Comparison of ENCODE assay signal across 10 cellular contexts in genomic region chr19:35051268-35051667, GRCh38. TPM values are rescaled to one million over a fixed set of nuclear protein-coding genes. Genes with fewer than 3 reads are reported as not detected.
DNase-seq lines count a peak whose midpoint lies in the region; ATAC-seq, FAIRE-seq and TF ChIP-seq lines count a peak whose summit lies in the region.
"Not testable (repeated sequence)": the region's sequence is repeated elsewhere in the genome, so short reads cannot be mapped to it uniquely, and the experiment has no call there.
"Had no signal": no experiment of that assay in that cellular context is flagged by ENCODE, and none has a peak within 500 bp of the region (broad histone marks: within the 10 kb centered on the region; RNA-seq: fewer than 3 reads in every experiment).

No MANE protein-coding gene starts in this region.

- H3K4me3 ChIP-seq in HEK293 (ENCODE audit: low read depth, low read length); K562; HepG2 (replicated peaks in 1 of 3; ENCODE audit: insufficient read depth in 1 of 3, low read depth in 2 of 3, low read length in 3 of 3); gastrocnemius medialis: not testable (repeated sequence)

- CTCF ChIA-PET in HEK293 (lab: Yijun Ruan, JAX): interaction anchor here (0.6 to 9.6 kb wide), 7 partner anchors 6 to 85 kb away, joined by 3 to 193 read pairs (median 5); partner anchors contain the start of gene HPN
- CTCF ChIA-PET in K562 (lab: Yijun Ruan, JAX; ENCODE audit: low intra/inter-chr PET ratio); HepG2 (lab: Yijun Ruan, JAX; ENCODE audit: low intra/inter-chr PET ratio, low total read pairs): not testable (repeated sequence)

- H3K9me3 ChIP-seq in HEK293 (ENCODE audit: control insufficient read depth, insufficient read depth, low read depth, low read length); K562 (replicated peaks; ENCODE audit: control insufficient read depth, insufficient read depth, low read depth, low read length); HepG2 (ENCODE audit: low read length); gastrocnemius medialis: not testable (repeated sequence)

- H3K79me2 ChIP-seq in K562 (ENCODE audit: control insufficient read depth, insufficient read depth, low read length): not testable (repeated sequence)
- H3K79me2 ChIP-seq in HepG2 (ENCODE audit: insufficient read depth, low read length): peaks cover 13% of the 10 kb centered on the region

- not testable (repeated sequence) for H3K9me1 ChIP-seq in K562 (ENCODE audit: control insufficient read depth, insufficient read depth, low read length)

- TF ChIP-seq RAD21 in K562 (CRISPR knock-in tag; conservative IDR thresholded peaks at IDR 0.05 in 1 of 2, IDR thresholded peaks at IDR 0.05 in 1 of 2); HepG2 (CRISPR knock-in tag; IDR thresholded peaks at IDR 0.05): not testable (repeated sequence)

- not testable (repeated sequence) for H3K36me3 ChIP-seq in HEK293 (ENCODE audit: control insufficient read depth in 2 of 2, insufficient read depth in 1 of 2, low read length in 2 of 2); K562 (ENCODE audit: control insufficient read depth, insufficient read depth, low read length); gastrocnemius medialis
- peaks cover 24 to 48% of the 10 kb centered on the region in 2 experiments; a peak in 4 of 5 replicates for H3K36me3 ChIP-seq in HepG2 (replicated peaks in 1 of 2; ENCODE audit: control insufficient read depth in 1 of 2, insufficient read depth in 2 of 2, low read length in 2 of 2)

- H3K27ac ChIP-seq in HEK293 (ENCODE audit: extremely low read depth, low read depth, low read length); K562 (ENCODE audit: extremely low read depth, low read depth, low read length); HepG2 (ENCODE audit: extremely low read length, insufficient read depth, low read length): not testable (repeated sequence)
- H3K27ac ChIP-seq in gastrocnemius medialis: peak overlapping the region; percentile 97 to 98 (median 98)
- peak overlapping the region; percentile 13 for H3K27ac ChIP-seq in temporal lobe (ENCODE audit: low read depth, low read length)

- not testable (repeated sequence) for DNase-seq in K562 (ENCODE audit: extremely low read depth in 1 of 4, low spot score in 3 of 4); HepG2 (ENCODE audit: low spot score); gastrocnemius medialis

- 37% methylated on average over 4 of the region's 4 CpGs for WGBS in K562 (ENCODE audit: insufficient coverage, low coverage, missing lambda C conversion rate)
- 100% methylated on average over 4 of the region's 4 CpGs for WGBS in HepG2 (ENCODE audit: low lambda C conversion rate)

- POLR2A ChIA-PET in HEK293 (lab: Yijun Ruan, JAX): interaction anchor here (1.7 kb wide), 1 partner anchor 73 kb away, joined by 5 read pairs; no protein-coding TSS in a partner anchor
- POLR2A ChIA-PET in K562 (lab: Yijun Ruan, JAX): interaction anchor here (0.6 kb wide), 1 partner anchor 215 kb away, joined by 3 read pairs; no protein-coding TSS in a partner anchor
- POLR2A ChIA-PET in HepG2 (lab: Yijun Ruan, JAX): interaction anchor here (3.2 kb wide), 1 partner anchor 9 kb away, joined by 8 read pairs; the partner anchor contains the start of gene HPN

- H3K4me2 ChIP-seq in K562 (ENCODE audit: insufficient read depth, low read length); HepG2 (ENCODE audit: low read depth, low read length): not testable (repeated sequence)

- intact Hi-C loops in K562 (cut with micrococcal nuclease); gastrocnemius medialis (cut with DNase I; ENCODE audit: low total_unique reads): not testable (repeated sequence)
- intact Hi-C loops in HepG2 (cut with micrococcal nuclease; ENCODE audit: unreplicated experiment): loop anchor here (2.0 kb wide), 1 partner anchor 76 kb away; no protein-coding TSS in a partner anchor

- TF ChIP-seq EP300 in K562 (IDR thresholded peaks at IDR 0.05; ENCODE audit: low read length); HepG2 (IDR thresholded peaks at IDR 0.05; ENCODE audit: low read depth in 2 of 2, low read length in 2 of 2); HepG2 (CRISPR knock-in tag; IDR thresholded peaks at IDR 0.05; ENCODE audit: borderline replicate concordance): not testable (repeated sequence)

- not testable (repeated sequence) for FAIRE-seq in K562 (lab: Jason Lieb, UNC); HepG2 (lab: Jason Lieb, UNC)

- H4K20me1 ChIP-seq in K562 (replicated peaks; ENCODE audit: control insufficient read depth, insufficient read depth, low read length): not testable (repeated sequence)
- H4K20me1 ChIP-seq in HepG2 (ENCODE audit: insufficient read depth, low read length): peaks cover 60% of the 10 kb centered on the region; the same call in 1 of the 2 replicates

- H3K27me3 ChIP-seq in K562 (ENCODE audit: control insufficient read depth in 2 of 2, insufficient read depth in 2 of 2, low read length in 2 of 2); HepG2 (ENCODE audit: control insufficient read depth in 1 of 2, insufficient read depth in 2 of 2, low read length in 2 of 2); gastrocnemius medialis: not testable (repeated sequence)

- TF ChIP-seq POLR2A in K562 (conservative IDR thresholded peaks at IDR 0.05); HepG2 (IDR thresholded peaks at IDR 0.05; ENCODE audit: insufficient read depth in 1 of 2, low read depth in 2 of 2, low read length in 2 of 2); gastrocnemius medialis (IDR thresholded peaks at IDR 0.05): not testable (repeated sequence)

- peaks cover 13% of the 10 kb centered on the region; the same call in 1 of the 2 replicates for H3K4me1 ChIP-seq in HEK293 (ENCODE audit: control insufficient read depth, insufficient read depth, low read length)
- H3K4me1 ChIP-seq in K562 (replicated peaks in 1 of 2; ENCODE audit: control insufficient read depth in 2 of 2, insufficient read depth in 2 of 2, low read length in 2 of 2): not testable (repeated sequence)
- peaks cover 13% of the 10 kb centered on the region; the same call in 1 of the 2 replicates for H3K4me1 ChIP-seq in HepG2 (ENCODE audit: insufficient read depth, low read length)
- H3K4me1 ChIP-seq in gastrocnemius medialis: peaks cover 50 to 56% of the 10 kb centered on the region in 2 donors

- TF ChIP-seq CTCF in HEK293 (tag by site-specific recombination; IDR thresholded peaks at IDR 0.05); K562 (IDR thresholded peaks at IDR 0.05 in 2 of 3, conservative IDR thresholded peaks at IDR 0.05 in 1 of 3; ENCODE audit: insufficient read depth in 2 of 3, low read depth in 1 of 3, low read length in 3 of 3); HepG2 (CRISPR knock-in tag; IDR thresholded peaks at IDR 0.05); gastrocnemius medialis (IDR thresholded peaks at IDR 0.05 in 4 of 5, conservative IDR thresholded peaks at IDR 0.05 in 1 of 5): not testable (repeated sequence)

- ATAC-seq in K562, HepG2, gastrocnemius medialis: not testable (repeated sequence)

- H3K9ac ChIP-seq in K562 (ENCODE audit: insufficient read depth in 1 of 2, low read depth in 2 of 2, low read length in 2 of 2); HepG2 (ENCODE audit: insufficient read depth, low read depth, low read length): not testable (repeated sequence)

- in situ Hi-C loops in K562 (cut with MboI); HepG2 (cut with HindIII; ENCODE audit: extremely low pct_ligation_motif_present, low pct_unique_long_range_greater_than_20kb); gastrocnemius medialis (cut with MboI; ENCODE audit: low sequenced_read_pairs in 4 of 4): not testable (repeated sequence)

- H2AFZ ChIP-seq in K562 (ENCODE audit: low read depth, low read length); HepG2 (ENCODE audit: low read length): not testable (repeated sequence)

- BruUV-seq in K562 (replicated peaks; lab: Mats Ljungman, UMichigan); HepG2 (replicated peaks; lab: Mats Ljungman, UMichigan): not testable (repeated sequence)

RNA-seq across cellular contexts. Expression of gene HPN, which starts 9.7 kb away (rescaled TPM):
- 0.30 and 0.74 TPM in 2 replicates for total RNA-seq in K562 (2011; cell fraction: chromatin; rRNA removed; ENCODE audit: low replicate concordance)
- 0.26 and 0.67 TPM in 2 replicates for total RNA-seq in K562 (2011; cell fraction: nucleolus; rRNA removed)
- total RNA-seq in K562 (2011; cell fraction: nucleoplasm; rRNA removed): 0.59 and 0.99 TPM in 2 replicates
- total RNA-seq in K562 (2014; rRNA removed) (not detected in 2 replicates), K562 (2014; rRNA removed; fragmentation: Illumina TruSeq; extraction: Trizol) (not detected in 2 replicates), K562 (2015; rRNA removed; fragmentation: Illumina TruSeq; extraction: Trizol) (0.15 TPM in 1 of 2 replicates, not detected in the other), K562 (2021) (0.20 and 0.36 TPM in 2 replicates), HepG2 (2016; rRNA removed; fragmentation: Illumina TruSeq; extraction: Trizol) (23.9 and 46.7 TPM in 2 replicates), gastrocnemius medialis (10 to 100 TPM in 3 of 4 donors, 1 to 10 TPM in 1; 9.1 to 24.0 (median 17.1) TPM), temporal lobe (not detected)
- polyA plus RNA-seq in K562 (2011; rRNA removed) (0.10 and 0.11 TPM in 2 replicates), K562 (2014; fragmentation: Illumina TruSeq; extraction: Trizol) (not detected in 2 replicates), K562 (2014; fragmentation: Nextera tagmentation; extraction: Ambion mirVana) (not detected), K562 (2014; rRNA removed) (not detected in 2 replicates), HepG2 (2011; rRNA removed) (261 and 364 TPM in 2 replicates)
- polyA plus RNA-seq in K562 (2011; cell fraction: cytosol; rRNA removed): 0.09 and 0.12 TPM in 2 replicates
- polyA plus RNA-seq in K562 (2011; cell fraction: nucleus; rRNA removed): 0.63 and 1.3 TPM in 2 replicates
- 0.10 and 1.7 TPM in 2 replicates for polyA plus RNA-seq in K562 (2012)
- polyA minus RNA-seq in K562 (2011; rRNA and poly(A)+ RNA removed): not detected in 2 replicates
- not detected in 2 replicates for polyA minus RNA-seq in K562 (2011; cell fraction: cytosol; rRNA and poly(A)+ RNA removed)
- polyA minus RNA-seq in K562 (2011; cell fraction: nucleus; rRNA and poly(A)+ RNA removed): 0.27 and 0.56 TPM in 2 replicates
- total RNA-seq in HepG2 (2016; cell fraction: cytosol; rRNA removed; fragmentation: Illumina TruSeq; extraction: Trizol; ENCODE audit: low read depth): 42.7 and 50.6 TPM in 2 replicates
- total RNA-seq in HepG2 (2016; cell fraction: insoluble cytoplasmic fraction; rRNA removed; fragmentation: Illumina TruSeq; extraction: Trizol): 21.2 and 50.0 TPM in 2 replicates
- 54.3 and 66.8 TPM in 2 replicates for total RNA-seq in HepG2 (2016; cell fraction: membrane; rRNA removed; fragmentation: Illumina TruSeq; extraction: Trizol)
- 45.3 and 57.3 TPM in 2 replicates for total RNA-seq in HepG2 (2016; cell fraction: nucleus; rRNA removed; fragmentation: Illumina TruSeq; extraction: Trizol)
- polyA plus RNA-seq in HepG2 (2011; cell fraction: cytosol; rRNA removed): 287 and 379 TPM in 2 replicates
- polyA plus RNA-seq in HepG2 (2011; cell fraction: nucleus; rRNA removed): 902 and 1,132 TPM in 2 replicates
- polyA plus RNA-seq in HepG2 (2012): 157 and 225 TPM in 2 replicates
- polyA plus RNA-seq in HepG2 (2016; cell fraction: cytosol; fragmentation: Illumina TruSeq; extraction: Trizol; ENCODE audit: low read depth): 63.0 and 76.1 TPM in 2 replicates
- 32.2 and 40.3 TPM in 2 replicates for polyA plus RNA-seq in HepG2 (2016; cell fraction: insoluble cytoplasmic fraction; fragmentation: Illumina TruSeq; extraction: Trizol; ENCODE audit: low read depth)
- 76.4 and 86.0 TPM in 2 replicates for polyA plus RNA-seq in HepG2 (2016; cell fraction: membrane; fragmentation: Illumina TruSeq; extraction: Trizol; ENCODE audit: low read depth)
- polyA plus RNA-seq in HepG2 (2016; cell fraction: nucleus; fragmentation: Illumina TruSeq; extraction: Trizol; ENCODE audit: insufficient read depth, low read depth): 121 and 129 TPM in 2 replicates
- 189 TPM in 1 of 2 replicates, not detected in the other for polyA minus RNA-seq in HepG2 (2011; rRNA and poly(A)+ RNA removed; ENCODE audit: low replicate concordance)
- 86.7 and 119 TPM in 2 replicates for polyA minus RNA-seq in HepG2 (2011; cell fraction: cytosol; rRNA and poly(A)+ RNA removed)
- 78.7 and 86.0 TPM in 2 replicates for polyA minus RNA-seq in HepG2 (2011; cell fraction: nucleus; rRNA and poly(A)+ RNA removed)
- total RNA-seq: A172; B cell; CD4-positive, alpha-beta T cell; CD8-positive, alpha-beta T cell had no signal
- polyA plus RNA-seq: BJ had no signal

RNA-seq across cellular contexts. Expression of gene SCN1B, which starts 21.0 kb away (rescaled TPM):
- total RNA-seq in K562 (2011; cell fraction: chromatin; rRNA removed; ENCODE audit: low replicate concordance): 6.3 and 14.6 TPM in 2 replicates
- total RNA-seq in K562 (2011; cell fraction: nucleolus; rRNA removed): 7.7 and 7.9 TPM in 2 replicates
- total RNA-seq in K562 (2011; cell fraction: nucleoplasm; rRNA removed): 8.3 and 13.4 TPM in 2 replicates
- total RNA-seq in K562 (2014; rRNA removed): 0.91 and 1.6 TPM in 2 replicates
- total RNA-seq in K562 (2014; rRNA removed; fragmentation: Illumina TruSeq; extraction: Trizol): 0.51 and 0.80 TPM in 2 replicates
- total RNA-seq in K562 (2015; rRNA removed; fragmentation: Illumina TruSeq; extraction: Trizol): 0.91 and 1.2 TPM in 2 replicates
- total RNA-seq in K562 (2021): 1.8 TPM in 2 replicates
- 2.5 and 4.2 TPM in 2 replicates for polyA plus RNA-seq in K562 (2011; rRNA removed)
- 2.3 and 2.6 TPM in 2 replicates for polyA plus RNA-seq in K562 (2011; cell fraction: cytosol; rRNA removed)
- polyA plus RNA-seq in K562 (2011; cell fraction: nucleus; rRNA removed): 9.1 and 10.0 TPM in 2 replicates
- 1.4 and 3.7 TPM in 2 replicates for polyA plus RNA-seq in K562 (2012)
- polyA plus RNA-seq in K562 (2014; fragmentation: Illumina TruSeq; extraction: Trizol): 0.79 and 1.0 TPM in 2 replicates
- polyA plus RNA-seq in K562 (2014; fragmentation: Nextera tagmentation; extraction: Ambion mirVana): under 1 TPM; 0.03 to 0.06 TPM
- 1.2 and 2.1 TPM in 2 replicates for polyA plus RNA-seq in K562 (2014; rRNA removed)
- 1.1 and 2.6 TPM in 2 replicates for polyA minus RNA-seq in K562 (2011; rRNA and poly(A)+ RNA removed)
- polyA minus RNA-seq in K562 (2011; cell fraction: cytosol; rRNA and poly(A)+ RNA removed): 1.2 and 1.5 TPM in 2 replicates
- 1.6 and 2.2 TPM in 2 replicates for polyA minus RNA-seq in K562 (2011; cell fraction: nucleus; rRNA and poly(A)+ RNA removed)
- total RNA-seq in HepG2 (2016; rRNA removed; fragmentation: Illumina TruSeq; extraction: Trizol): 1.5 and 2.7 TPM in 2 replicates
- total RNA-seq in HepG2 (2016; cell fraction: cytosol; rRNA removed; fragmentation: Illumina TruSeq; extraction: Trizol; ENCODE audit: low read depth): 4.5 and 6.0 TPM in 2 replicates
- 1.1 and 2.5 TPM in 2 replicates for total RNA-seq in HepG2 (2016; cell fraction: insoluble cytoplasmic fraction; rRNA removed; fragmentation: Illumina TruSeq; extraction: Trizol)
- total RNA-seq in HepG2 (2016; cell fraction: membrane; rRNA removed; fragmentation: Illumina TruSeq; extraction: Trizol): 6.4 and 8.1 TPM in 2 replicates
- total RNA-seq in HepG2 (2016; cell fraction: nucleus; rRNA removed; fragmentation: Illumina TruSeq; extraction: Trizol): 1.5 and 2.0 TPM in 2 replicates
- polyA plus RNA-seq in HepG2 (2011; rRNA removed): 20.1 and 24.5 TPM in 2 replicates
- 14.0 and 14.1 TPM in 2 replicates for polyA plus RNA-seq in HepG2 (2011; cell fraction: cytosol; rRNA removed)
- 42.7 and 48.8 TPM in 2 replicates for polyA plus RNA-seq in HepG2 (2011; cell fraction: nucleus; rRNA removed)
- 5.5 and 5.6 TPM in 2 replicates for polyA plus RNA-seq in HepG2 (2012)
- 8.2 and 8.5 TPM in 2 replicates for polyA plus RNA-seq in HepG2 (2016; cell fraction: cytosol; fragmentation: Illumina TruSeq; extraction: Trizol; ENCODE audit: low read depth)
- polyA plus RNA-seq in HepG2 (2016; cell fraction: insoluble cytoplasmic fraction; fragmentation: Illumina TruSeq; extraction: Trizol; ENCODE audit: low read depth): 1.9 and 2.0 TPM in 2 replicates
- 8.0 and 8.2 TPM in 2 replicates for polyA plus RNA-seq in HepG2 (2016; cell fraction: membrane; fragmentation: Illumina TruSeq; extraction: Trizol; ENCODE audit: low read depth)
- 6.6 and 6.8 TPM in 2 replicates for polyA plus RNA-seq in HepG2 (2016; cell fraction: nucleus; fragmentation: Illumina TruSeq; extraction: Trizol; ENCODE audit: insufficient read depth, low read depth)
- polyA minus RNA-seq in HepG2 (2011; rRNA and poly(A)+ RNA removed; ENCODE audit: low replicate concordance): 0.89 and 10.7 TPM in 2 replicates
- polyA minus RNA-seq in HepG2 (2011; cell fraction: cytosol; rRNA and poly(A)+ RNA removed): 4.2 TPM in 2 replicates
- polyA minus RNA-seq in HepG2 (2011; cell fraction: nucleus; rRNA and poly(A)+ RNA removed): 10.8 and 11.2 TPM in 2 replicates
- total RNA-seq in gastrocnemius medialis: 100 to 1,000 TPM; 194 to 469 (median 289) TPM
- 0.49 TPM for total RNA-seq in temporal lobe

RNA-seq across cellular contexts. Expression of gene GRAMD1A, which starts 51.1 kb away (rescaled TPM):
- 167 and 288 TPM in 2 replicates for total RNA-seq in K562 (2011; cell fraction: chromatin; rRNA removed; ENCODE audit: low replicate concordance)
- 130 and 133 TPM in 2 replicates for total RNA-seq in K562 (2011; cell fraction: nucleolus; rRNA removed)
- 132 and 192 TPM in 2 replicates for total RNA-seq in K562 (2011; cell fraction: nucleoplasm; rRNA removed)
- total RNA-seq in K562 (2014; rRNA removed) (41.8 and 47.0 TPM in 2 replicates), K562 (2014; rRNA removed; fragmentation: Illumina TruSeq; extraction: Trizol) (13.9 and 16.4 TPM in 2 replicates), K562 (2015; rRNA removed; fragmentation: Illumina TruSeq; extraction: Trizol) (19.4 and 20.5 TPM in 2 replicates), K562 (2021) (58.7 and 62.5 TPM in 2 replicates), HepG2 (2016; rRNA removed; fragmentation: Illumina TruSeq; extraction: Trizol) (8.0 and 14.7 TPM in 2 replicates), gastrocnemius medialis (10 to 100 TPM; 38.8 to 45.1 (median 43.7) TPM), temporal lobe (36.1 TPM)
- polyA plus RNA-seq in K562 (2011; rRNA removed) (39.4 and 54.3 TPM in 2 replicates), K562 (2014; fragmentation: Illumina TruSeq; extraction: Trizol) (38.5 and 54.1 TPM in 2 replicates), K562 (2014; fragmentation: Nextera tagmentation; extraction: Ambion mirVana) (1 to 10 TPM; 1.4 to 1.7 TPM), K562 (2014; rRNA removed) (61.7 and 63.8 TPM in 2 replicates), HepG2 (2011; rRNA removed) (171 and 181 TPM in 2 replicates)
- 51.1 and 57.8 TPM in 2 replicates for polyA plus RNA-seq in K562 (2011; cell fraction: cytosol; rRNA removed)
- 131 and 183 TPM in 2 replicates for polyA plus RNA-seq in K562 (2011; cell fraction: nucleus; rRNA removed)
- 35.7 and 68.6 TPM in 2 replicates for polyA plus RNA-seq in K562 (2012)
- polyA minus RNA-seq in K562 (2011; rRNA and poly(A)+ RNA removed): 41.4 and 44.4 TPM in 2 replicates
- 39.7 and 39.8 TPM in 2 replicates for polyA minus RNA-seq in K562 (2011; cell fraction: cytosol; rRNA and poly(A)+ RNA removed)
- polyA minus RNA-seq in K562 (2011; cell fraction: nucleus; rRNA and poly(A)+ RNA removed): 31.2 and 45.4 TPM in 2 replicates
- total RNA-seq in HepG2 (2016; cell fraction: cytosol; rRNA removed; fragmentation: Illumina TruSeq; extraction: Trizol; ENCODE audit: low read depth): 23.3 and 25.4 TPM in 2 replicates
- 7.2 and 15.9 TPM in 2 replicates for total RNA-seq in HepG2 (2016; cell fraction: insoluble cytoplasmic fraction; rRNA removed; fragmentation: Illumina TruSeq; extraction: Trizol)
- total RNA-seq in HepG2 (2016; cell fraction: membrane; rRNA removed; fragmentation: Illumina TruSeq; extraction: Trizol): 26.9 and 28.0 TPM in 2 replicates
- total RNA-seq in HepG2 (2016; cell fraction: nucleus; rRNA removed; fragmentation: Illumina TruSeq; extraction: Trizol): 17.9 and 19.7 TPM in 2 replicates
- 68.5 and 120 TPM in 2 replicates for polyA plus RNA-seq in HepG2 (2011; cell fraction: cytosol; rRNA removed)
- polyA plus RNA-seq in HepG2 (2011; cell fraction: nucleus; rRNA removed): 669 and 1,022 TPM in 2 replicates
- 68.6 and 85.6 TPM in 2 replicates for polyA plus RNA-seq in HepG2 (2012)
- polyA plus RNA-seq in HepG2 (2016; cell fraction: cytosol; fragmentation: Illumina TruSeq; extraction: Trizol; ENCODE audit: low read depth): 47.6 and 52.1 TPM in 2 replicates
- polyA plus RNA-seq in HepG2 (2016; cell fraction: insoluble cytoplasmic fraction; fragmentation: Illumina TruSeq; extraction: Trizol; ENCODE audit: low read depth): 11.6 and 19.2 TPM in 2 replicates
- 43.5 and 50.9 TPM in 2 replicates for polyA plus RNA-seq in HepG2 (2016; cell fraction: membrane; fragmentation: Illumina TruSeq; extraction: Trizol; ENCODE audit: low read depth)
- polyA plus RNA-seq in HepG2 (2016; cell fraction: nucleus; fragmentation: Illumina TruSeq; extraction: Trizol; ENCODE audit: insufficient read depth, low read depth): 55.7 and 69.0 TPM in 2 replicates
- polyA minus RNA-seq in HepG2 (2011; rRNA and poly(A)+ RNA removed; ENCODE audit: low replicate concordance): 32.3 and 120 TPM in 2 replicates
- polyA minus RNA-seq in HepG2 (2011; cell fraction: cytosol; rRNA and poly(A)+ RNA removed): 59.4 and 66.8 TPM in 2 replicates
- 94.2 and 105 TPM in 2 replicates for polyA minus RNA-seq in HepG2 (2011; cell fraction: nucleus; rRNA and poly(A)+ RNA removed)

Comparison
In these comparisons a context has a peak if more than half of its experiments do, and no peak if none do; other contexts are left out.
1. RNA of gene HPN, which starts 9.7 kb away (total RNA-seq): 21.2 to 66.8 TPM in HepG2 and 9.1 to 24.0 TPM in gastrocnemius medialis; 0.15 to 0.99 TPM in K562 and not detected in temporal lobe (single experiment); every median in the first group is over 4 times any median in the second.
2. RNA of gene SCN1B, which starts 21.0 kb away (total RNA-seq): 194 to 469 TPM in gastrocnemius medialis; 1.1 to 8.1 TPM in HepG2, 0.51 to 14.6 TPM in K562 and 0.49 TPM in temporal lobe (single experiment); every median in the first group is over 10 times any median in the second.